ENCODE assay signal across 22 cellular contexts in genomic region chr15:68630205-68630555, GRCh38. TPM values are rescaled to one million over a fixed set of nuclear protein-coding genes. Genes with fewer than 3 reads are reported as not detected.
"Had no signal": no experiment of that assay in that cellular context is flagged by ENCODE, and none has a peak within 500 bp of the region (broad histone marks: within the 10 kb centered on the region; RNA-seq: fewer than 3 reads in every experiment).

No MANE protein-coding gene starts in this region.

- H3K27ac ChIP-seq: lower lobe of right lung, pancreas, stomach, transverse colon, uterus had no signal

- H3K9me3 Mint-ChIP-seq: activated naive CD4-positive, alpha-beta T cell treated with anti-CD3 and anti-CD28 coated beads, Interleukin-2, amount 50 U/mL, for 24 hours; effector memory CD8-positive, alpha-beta T cell; natural killer cell treated with Interleukin-12 subunit alpha and Interleukin-12 subunit beta and Interleukin-15 and Interleukin-18, amount 100 ng/mL, for 72 hours; T-helper 1 cell treated with Interleukin-12 subunit alpha and Interleukin-12 subunit beta and Interleukin-4 antibody, amounts not matched to agents 30 μg/mL and 1 μg/mL, for 36 hours; WTC11 had no signal

- H3K4me1 Mint-ChIP-seq: activated naive CD4-positive, alpha-beta T cell treated with anti-CD3 and anti-CD28 coated beads, Interleukin-2, amount 50 U/mL, for 24 hours had no signal

- DNase-seq: activated CD4-positive, alpha-beta T cell treated with anti-CD3 and anti-CD28 coated beads for 4 hours; activated CD4-positive, alpha-beta T cell treated with anti-CD3 and anti-CD28 coated beads, Interleukin-2, amount 50 U/mL, for 48 hours; activated CD8-positive, alpha-beta memory T cell treated with anti-CD3 and anti-CD28 coated beads, Interleukin-2, amount 50 U/mL, for 48 hours; activated effector memory CD4-positive, alpha-beta T cell treated with Interleukin-2 at 50 U/mL for 16 hours; activated T-cell treated with anti-CD3 and anti-CD28 coated beads, Interleukin-2, amount 50 U/mL, for 48 hours; aorta; central memory CD4-positive, alpha-beta T cell; effector memory CD8-positive, alpha-beta T cell; foreskin melanocyte; lower lobe of right lung; pancreas; right cardiac atrium; stimulated activated CD4-positive, alpha-beta T cell treated with anti-CD3 and anti-CD28 coated beads, Interleukin-1b, Interleukin-23, amount 100 ng/mL, for 48 hours; stomach; T1000; transverse colon; uterus had no signal

- H3K27ac Mint-ChIP-seq: activated naive CD4-positive, alpha-beta T cell treated with anti-CD3 and anti-CD28 coated beads, Interleukin-2, amount 50 U/mL, for 24 hours; effector memory CD8-positive, alpha-beta T cell; natural killer cell treated with Interleukin-12 subunit alpha and Interleukin-12 subunit beta and Interleukin-15 and Interleukin-18, amount 100 ng/mL, for 72 hours; T-helper 1 cell treated with Interleukin-12 subunit alpha and Interleukin-12 subunit beta and Interleukin-4 antibody, amounts not matched to agents 30 μg/mL and 1 μg/mL, for 36 hours; WTC11 had no signal

- ATAC-seq: effector memory CD8-positive, alpha-beta T cell; esophagus mucosa; lower lobe of right lung; natural killer cell treated with Interleukin-12 subunit alpha and Interleukin-12 subunit beta and Interleukin-15 and Interleukin-18, amount 100 ng/mL, for 72 hours; right cardiac atrium; WTC11 had no signal

- H3K4me3 ChIP-seq: lower lobe of right lung, pancreas, stomach, transverse colon, uterus had no signal

- H3K27me3 Mint-ChIP-seq: activated naive CD4-positive, alpha-beta T cell treated with anti-CD3 and anti-CD28 coated beads, Interleukin-2, amount 50 U/mL, for 24 hours had no signal

- H3K36me3 ChIP-seq: lower lobe of right lung, pancreas, stomach, transverse colon, uterus had no signal

- H3K4me1 ChIP-seq: pancreas, transverse colon had no signal

- H3K9me3 ChIP-seq: lower lobe of right lung, pancreas, stomach, transverse colon, uterus had no signal

- H3K27me3 ChIP-seq: pancreas, uterus had no signal

- H3K4me3 Mint-ChIP-seq: activated naive CD4-positive, alpha-beta T cell treated with anti-CD3 and anti-CD28 coated beads, Interleukin-2, amount 50 U/mL, for 24 hours; effector memory CD8-positive, alpha-beta T cell; natural killer cell treated with Interleukin-12 subunit alpha and Interleukin-12 subunit beta and Interleukin-15 and Interleukin-18, amount 100 ng/mL, for 72 hours; T-helper 1 cell treated with Interleukin-12 subunit alpha and Interleukin-12 subunit beta and Interleukin-4 antibody, amounts not matched to agents 30 μg/mL and 1 μg/mL, for 36 hours; WTC11 had no signal

- H3K36me3 Mint-ChIP-seq: activated naive CD4-positive, alpha-beta T cell treated with anti-CD3 and anti-CD28 coated beads, Interleukin-2, amount 50 U/mL, for 24 hours; natural killer cell treated with Interleukin-12 subunit alpha and Interleukin-12 subunit beta and Interleukin-15 and Interleukin-18, amount 100 ng/mL, for 72 hours; WTC11 had no signal

RNA-seq across cellular contexts. Expression of gene CORO2B, which starts 51.4 kb away (rescaled TPM):
- total RNA-seq: natural killer cell treated with Interleukin-12 subunit alpha and Interleukin-12 subunit beta and Interleukin-15 and Interleukin-18, amount 100 ng/mL, for 72 hours had no signal
